ENCODE assay signal across 15 cellular contexts in genomic region chr3:42498791-42499477, GRCh38. TPM values are rescaled to one million over a fixed set of nuclear protein-coding genes. Genes with fewer than 3 reads are reported as not detected.
DNase-seq lines count a peak whose midpoint lies in the region; ATAC-seq and TF ChIP-seq lines count a peak whose summit lies in the region.
"Had no signal": no experiment of that assay in that cellular context is flagged by ENCODE, and none has a peak within 500 bp of the region (broad histone marks: within the 10 kb centered on the region; RNA-seq: fewer than 3 reads in every experiment).

No MANE protein-coding gene starts in this region.

- TF ChIP-seq CTCF in natural killer cell (IDR thresholded peaks at IDR 0.05), result no peak
- no peak for TF ChIP-seq CTCF in prostate gland (IDR thresholded peaks at IDR 0.05)

- H3K4me3 Mint-ChIP-seq in natural killer cell, result no peak overlapping the region
- no peak overlapping the region for H3K4me3 Mint-ChIP-seq in natural killer cell treated with Interleukin-12 subunit alpha and Interleukin-12 subunit beta and Interleukin-15 and Interleukin-18, amount 100 ng/mL, for 72 hours
- H3K4me3 Mint-ChIP-seq: B cell had no signal

- no peak overlapping the region for H3K27ac ChIP-seq in prostate gland
- H3K27ac ChIP-seq: neutrophil had no signal

- no peaks in the 10 kb centered on the region for H3K36me3 ChIP-seq in prostate gland
- H3K36me3 ChIP-seq: neutrophil had no signal

- no peak for TF ChIP-seq POLR2A in prostate gland (IDR thresholded peaks at IDR 0.05)

- ATAC-seq in natural killer cell (no peak), esophagus mucosa (no peak)
- ATAC-seq in natural killer cell treated with Interleukin-12 subunit alpha and Interleukin-12 subunit beta and Interleukin-15 and Interleukin-18, amount 100 ng/mL, for 72 hours, result no peak
- ATAC-seq: K562 had no signal

- H3K9me3 Mint-ChIP-seq in natural killer cell, result no peaks in the 10 kb centered on the region
- no peaks in the 10 kb centered on the region for H3K9me3 Mint-ChIP-seq in natural killer cell treated with Interleukin-12 subunit alpha and Interleukin-12 subunit beta and Interleukin-15 and Interleukin-18, amount 100 ng/mL, for 72 hours

- peaks cover 35 to 40% of the 10 kb centered on the region in 2 donors for H3K27me3 Mint-ChIP-seq in natural killer cell (ENCODE audit: low read depth in 2 of 2)
- peaks cover 42 to 51% of the 10 kb centered on the region in 2 donors for H3K27me3 Mint-ChIP-seq in natural killer cell treated with Interleukin-12 subunit alpha and Interleukin-12 subunit beta and Interleukin-15 and Interleukin-18, amount 100 ng/mL, for 72 hours

- no peaks in the 10 kb centered on the region for H3K9me3 ChIP-seq in prostate gland
- H3K9me3 ChIP-seq: neutrophil had no signal

- peaks cover 10 to 18% of the 10 kb centered on the region in 2 donors for H3K4me1 Mint-ChIP-seq in natural killer cell
- peaks cover 10 to 13% of the 10 kb centered on the region in 2 donors for H3K4me1 Mint-ChIP-seq in natural killer cell treated with Interleukin-12 subunit alpha and Interleukin-12 subunit beta and Interleukin-15 and Interleukin-18, amount 100 ng/mL, for 72 hours (ENCODE audit: low read depth in 2 of 2)

- 91% methylated on average over 13 of the region's 13 CpGs for WGBS in prostate gland

- no peaks in the 10 kb centered on the region for H3K36me3 Mint-ChIP-seq in natural killer cell
- no peaks in the 10 kb centered on the region for H3K36me3 Mint-ChIP-seq in natural killer cell treated with Interleukin-12 subunit alpha and Interleukin-12 subunit beta and Interleukin-15 and Interleukin-18, amount 100 ng/mL, for 72 hours

- intact Hi-C loops in natural killer cell (cut with micrococcal nuclease) (no loop called here), prostate gland (cut with DNase I) (no loop called here)

- no peaks in the 10 kb centered on the region for H3K4me1 ChIP-seq in prostate gland (replicated peaks)

- DNase-seq in natural killer cell, result peak; percentile 6
- no peak for DNase-seq in natural killer cell treated with Interleukin-12 subunit alpha and Interleukin-12 subunit beta and Interleukin-15 and Interleukin-18, amount 100 ng/mL, for 72 hours (ENCODE audit: low spot score)
- DNase-seq in amygdala (lab: John Stamatoyannopoulos, UW), result peak in 30 of 56 donors; percentile 12 to 75 (median 42)
- DNase-seq in middle frontal gyrus (ENCODE audit: extremely low spot score, low spot score), result peak; percentile 66
- peak; percentile 33 for DNase-seq in ureter (ENCODE audit: low spot score)
- no peak for DNase-seq in prostate gland (ENCODE audit: low spot score)
- DNase-seq in SKM-1 treated with dmso at 0.1 percent for 144 hours (lab: John Stamatoyannopoulos, UW; ENCODE audit: unreplicated experiment), result no peak
- DNase-seq: amniotic stem cell, HCEC 1CT, NCI-H1436 treated with DMSO at 0.1 percent for 48 hours, NCI-H524 had no signal

- no peaks in the 10 kb centered on the region for H3K27me3 ChIP-seq in prostate gland (replicated peaks; ENCODE audit: insufficient read depth)

- H3K4me3 ChIP-seq in prostate gland, result no peak overlapping the region
- H3K4me3 ChIP-seq: K562 had no signal

- H3K27ac Mint-ChIP-seq in natural killer cell, result no peak overlapping the region
- H3K27ac Mint-ChIP-seq in natural killer cell treated with Interleukin-12 subunit alpha and Interleukin-12 subunit beta and Interleukin-15 and Interleukin-18, amount 100 ng/mL, for 72 hours, result no peak overlapping the region
- H3K27ac Mint-ChIP-seq: B cell had no signal

RNA-seq across cellular contexts. Expression of gene VIPR1, which starts 3.5 kb away (rescaled TPM):
- 1 to 10 TPM; 2.3 to 3.1 (median 2.4) TPM for total RNA-seq in natural killer cell
- total RNA-seq in natural killer cell treated with Interleukin-12 subunit alpha and Interleukin-12 subunit beta and Interleukin-15 and Interleukin-18, amount 100 ng/mL, for 72 hours, result under 1 TPM in 1 of 2 donors, not detected in 1; 0.69 TPM
- 72.7 TPM for total RNA-seq in ureter
- total RNA-seq in esophagus mucosa, result 3.9 TPM
- total RNA-seq in prostate gland, result 100 to 1,000 TPM in 1 of 2 donors, 10 to 100 TPM in 1; 98.5 to 226 TPM

Comparison
In these comparisons a context has a peak if more than half of its experiments do, and no peak if none do; other contexts are left out.
1. DNase-seq: peak in natural killer cell (single experiment), amygdala (30 of 56), middle frontal gyrus (single experiment) and ureter (single experiment); none in natural killer cell treated with Interleukin-12 subunit alpha and Interleukin-12 subunit beta and Interleukin-15 and Interleukin-18, amount 100 ng/mL, for 72 hours (single experiment), prostate gland (single experiment) and SKM-1 treated with dmso at 0.1 percent for 144 hours (single experiment).
2. RNA of gene VIPR1, which starts 3.5 kb away (total RNA-seq): 98.5 to 226 TPM in prostate gland and 72.7 TPM in ureter (single experiment); 3.9 TPM in esophagus mucosa (single experiment), 2.3 to 3.1 TPM in natural killer cell and 0.69 TPM in natural killer cell treated with Interleukin-12 subunit alpha and Interleukin-12 subunit beta and Interleukin-15 and Interleukin-18, amount 100 ng/mL, for 72 hours; every median in the first group is over 10 times any median in the second.